In genomic region chr10:98257961-98258360, GRCh38 we compare ENCODE assay signal across 17 cellular contexts. TPM values are rescaled to one million over a fixed set of nuclear protein-coding genes. Genes with fewer than 3 reads are reported as not detected.
DNase-seq lines count a peak whose midpoint lies in the region; ATAC-seq, FAIRE-seq and TF ChIP-seq lines count a peak whose summit lies in the region.
"Had no signal": no experiment of that assay in that cellular context is flagged by ENCODE, and none has a peak within 500 bp of the region (broad histone marks: within the 10 kb centered on the region; RNA-seq: fewer than 3 reads in every experiment).

No MANE protein-coding gene starts in this region.

- H3K9me3 ChIP-seq in right atrium auricular region (no peaks in the 10 kb centered on the region), H1 (ENCODE audit: insufficient read depth in 2 of 2, low read depth in 1 of 2, low read length in 1 of 2) (no peaks in the 10 kb centered on the region), MM.1S (replicated peaks; ENCODE audit: insufficient read depth, low read length) (no peaks in the 10 kb centered on the region)

- H2BK20ac ChIP-seq in H1 (ENCODE audit: low read length) = no peak overlapping the region

- H2AFZ ChIP-seq in H1 (ENCODE audit: low read length) (no peak overlapping the region), MM.1S (ENCODE audit: low read length) (no peak overlapping the region)

- TF ChIP-seq RAD21 in H1 (IDR thresholded peaks at IDR 0.05 in 1 of 2, conservative IDR thresholded peaks at IDR 0.05 in 1 of 2; ENCODE audit: low read depth in 2 of 2, low read length in 2 of 2) = no peak

- no peak overlapping the region for H3K14ac ChIP-seq in H1 (ENCODE audit: insufficient read length)

- H3K79me2 ChIP-seq in H1 (ENCODE audit: control insufficient read depth in 1 of 2, insufficient read depth in 2 of 2, low read length in 2 of 2) (no peaks in the 10 kb centered on the region), MM.1S (ENCODE audit: low read length) (no peaks in the 10 kb centered on the region)

- no peaks in the 10 kb centered on the region for H3K4me1 ChIP-seq in right atrium auricular region
- no peaks in the 10 kb centered on the region; a peak in 1 of 7 replicates for H3K4me1 ChIP-seq in H1 (replicated peaks in 1 of 4; ENCODE audit: control insufficient read depth in 3 of 4, insufficient read depth in 4 of 4, low read length in 3 of 4)
- H3K4me1 ChIP-seq in MM.1S (ENCODE audit: low read length) = peaks cover 63% of the 10 kb centered on the region

- H3K4me3 ChIP-seq in right atrium auricular region (no peak overlapping the region), H1 (ENCODE audit: extremely low read depth in 1 of 4, insufficient read depth in 2 of 4, low read depth in 3 of 4, low read length in 4 of 4) (no peak overlapping the region), MM.1S (ENCODE audit: low read length) (no peak overlapping the region)

- no peak overlapping the region for H4K8ac ChIP-seq in H1 (ENCODE audit: extremely low read depth, insufficient read depth, low read length)

- peaks cover 0 to 2% of the 10 kb centered on the region in 2 experiments for H4K20me1 ChIP-seq in H1 (replicated peaks in 1 of 2; ENCODE audit: control insufficient read depth in 1 of 2, insufficient read depth in 2 of 2, low read length in 2 of 2)
- H4K20me1 ChIP-seq in MM.1S (ENCODE audit: insufficient read depth, low read length) = no peaks in the 10 kb centered on the region

- H3K4me2 ChIP-seq in H1 (ENCODE audit: insufficient read depth in 1 of 2, low read depth in 2 of 2, low read length in 2 of 2) (no peak overlapping the region), MM.1S (ENCODE audit: low read depth, low read length) (no peak overlapping the region)

- no peak for ATAC-seq in left cardiac atrium
- ATAC-seq in left colon = no peak
- ATAC-seq in HG02642 (IDR thresholded peaks at IDR 0.05; ENCODE audit: poor library complexity, unreplicated experiment) = no peak

- no peak for TF ChIP-seq EP300 in H1 (IDR thresholded peaks at IDR 0.05; ENCODE audit: borderline replicate concordance in 1 of 2, low read depth in 2 of 2, low read length in 2 of 2)

- H3K36me3 ChIP-seq in right atrium auricular region = no peaks in the 10 kb centered on the region
- no peaks in the 10 kb centered on the region for H3K36me3 ChIP-seq in H1 (ENCODE audit: control insufficient read depth in 2 of 4, insufficient read depth in 4 of 4, low read length in 3 of 4)
- no peaks in the 10 kb centered on the region for H3K36me3 ChIP-seq in MM.1S (replicated peaks; ENCODE audit: insufficient read depth, low read length)

- H2BK120ac ChIP-seq in H1 (replicated peaks; ENCODE audit: low read depth, low read length) = no peak overlapping the region

- no peak overlapping the region for H3K18ac ChIP-seq in H1 (ENCODE audit: extremely low read depth, low read length)

- H2BK5ac ChIP-seq in H1 (ENCODE audit: low read depth, low read length) = no peak overlapping the region

- no peak overlapping the region for H4K5ac ChIP-seq in H1 (ENCODE audit: insufficient read length, low read depth, low read length)

- TF ChIP-seq CTCF in right atrium auricular region (IDR thresholded peaks at IDR 0.05) (no peak), H1 (IDR thresholded peaks at IDR 0.05; ENCODE audit: control extremely low read depth in 1 of 3, insufficient read depth in 1 of 3, low read depth in 1 of 3, low read length in 3 of 3) (no peak), MM.1S (IDR thresholded peaks at IDR 0.05; ENCODE audit: low read length) (no peak)

- no peak overlapping the region for H3K4ac ChIP-seq in H1 (replicated peaks; ENCODE audit: insufficient read length, low read depth, low read length)

- H3K9ac ChIP-seq in H1 (replicated peaks in 1 of 4; ENCODE audit: extremely low read depth in 1 of 4, low read depth in 3 of 4, low read length in 3 of 4) = no peak overlapping the region
- H3K9ac ChIP-seq in MM.1S (ENCODE audit: low read length) = no peak overlapping the region

- no peaks in the 10 kb centered on the region for H3K9me2 ChIP-seq in MM.1S (replicated peaks; ENCODE audit: insufficient read depth, low read length)

- FAIRE-seq in H1 (lab: Jason Lieb, UNC) = no peak
- FAIRE-seq: GM12892 had no signal

- no peak overlapping the region for H3K27ac ChIP-seq in right atrium auricular region
- no peak overlapping the region for H3K27ac ChIP-seq in H1 (ENCODE audit: low read depth, low read length)
- no peak overlapping the region for H3K27ac ChIP-seq in MM.1S (ENCODE audit: low read length)

- peaks cover 21% of the 10 kb centered on the region for H3F3A ChIP-seq in MM.1S (ENCODE audit: insufficient read depth, low read length)

- TF ChIP-seq POLR2A in H1 (IDR thresholded peaks at IDR 0.05; ENCODE audit: control extremely low read depth in 1 of 2, low read depth in 2 of 2, low read length in 2 of 2) = no peak

- CTCF ChIA-PET in H1 (lab: Charles Lee; ENCODE audit: partially characterized antibody) = interaction anchor here (0.9 to 6.8 kb wide), 3 partner anchors 16 to 52 kb away, joined by 3 to 40 read pairs (median 4); no protein-coding TSS in a partner anchor

- intact Hi-C loops in left cardiac atrium (cut with DNase I) = loop anchor here in 1 of 2 donors (10.0 kb wide), 1 partner anchor 47 kb away; no protein-coding TSS in a partner anchor
- intact Hi-C loops in left colon (cut with DNase I, micrococcal nuclease) = no loop called here

- peak overlapping the region; percentile 90; the same call in 1 of the 2 replicates for H2AK5ac ChIP-seq in H1 (ENCODE audit: low read depth, low read length)

- no peak overlapping the region for H4K91ac ChIP-seq in H1 (replicated peaks; ENCODE audit: insufficient read length, low read length)

- H3K56ac ChIP-seq in H1 (replicated peaks; ENCODE audit: insufficient read length, low read depth, low read length) = no peak overlapping the region

- no peaks in the 10 kb centered on the region for H3K27me3 ChIP-seq in right atrium auricular region
- H3K27me3 ChIP-seq in H1 (replicated peaks in 1 of 4; ENCODE audit: control insufficient read depth in 3 of 4, extremely low read depth in 1 of 4, insufficient read depth in 3 of 4, low read length in 3 of 4) = no peaks in the 10 kb centered on the region
- no peaks in the 10 kb centered on the region for H3K27me3 ChIP-seq in MM.1S (replicated peaks; ENCODE audit: insufficient read depth, low read length)

- no peaks in the 10 kb centered on the region for H3K23me2 ChIP-seq in H1 (ENCODE audit: low read depth, low read length)

- WGBS in H1 (ENCODE audit: extremely low coverage in 1 of 2, insufficient coverage in 1 of 2, insufficient read length in 1 of 2, insufficient replicate concordance in 2 of 2, low coverage in 1 of 2, low lambda C conversion rate in 2 of 2, missing lambda C conversion rate in 1 of 2), 2 experiments = 94% methylated on average over 16 of the region's 16 CpGs; no CpG with 5 or more reads in 1 of the 2 experiments

- no peak overlapping the region for H2BK12ac ChIP-seq in H1 (ENCODE audit: low read depth, low read length)

- H3K79me1 ChIP-seq in H1 (ENCODE audit: low read depth, low read length) = no peaks in the 10 kb centered on the region

- POLR2A ChIA-PET in H1 (lab: Charles Lee; ENCODE audit: partially characterized antibody) = no interaction called here

- no peak overlapping the region for H2BK15ac ChIP-seq in H1 (ENCODE audit: low read length)

- DNase-seq in right atrium auricular region (ENCODE audit: low spot score) (peak; percentile 54), left cardiac atrium (no peak), H1 (ENCODE audit: low read depth in 1 of 2, low spot score in 2 of 2) (no peak), mucosa of gallbladder (ENCODE audit: low spot score) (peak; percentile 7), left colon (no peak), MM.1S (no peak)
- DNase-seq: C1 segment of cervical spinal cord; CD4-positive, CD25-positive, alpha-beta regulatory T cell; CD8-positive, alpha-beta memory T cell; COR-L47; DMS79; GDM1; GOT3; H9 had no signal

- H3K23ac ChIP-seq in H1 (ENCODE audit: insufficient read length) = no peak overlapping the region

TF ChIP-seq in H1, 55 proteins besides CTCF, POLR2A, EP300 and RAD21:
- TF ChIP-seq RFX5 (IDR thresholded peaks at IDR 0.05; ENCODE audit: borderline replicate concordance, low read depth, low read length) (no peak), SRF (IDR thresholded peaks at IDR 0.05; ENCODE audit: low read depth, low read length) (no peak), HDAC6 (IDR thresholded peaks at IDR 0.05; ENCODE audit: low read depth, low read length) (no peak), YY1 (IDR thresholded peaks at IDR 0.05; ENCODE audit: low read depth, low read length) (no peak), ATF3 (IDR thresholded peaks at IDR 0.05; ENCODE audit: insufficient read depth, low read depth, low read length) (no peak), MAX (IDR thresholded peaks at IDR 0.05) (no peak), SP1 (IDR thresholded peaks at IDR 0.05; ENCODE audit: low read depth, low read length) (no peak)
TF ChIP-seq in H1: peak in this region for 0.

RNA-seq across cellular contexts. Expression of gene LOXL4, which starts 10.0 kb away (rescaled TPM):
- 1 to 10 TPM; 1.5 to 1.6 TPM for total RNA-seq in right atrium auricular region
- under 1 TPM; 0.77 to 0.94 TPM for total RNA-seq in left cardiac atrium
- total RNA-seq in H1 (2021; fragmentation: NEBNext Ultra II Directional; extraction: Animal tissue kit (Norgen Biotek cat#: 25700)) = 0.13 and 0.42 TPM in 2 replicates
- polyA plus RNA-seq in H1 (2011; rRNA removed) = 0.27 and 0.42 TPM in 2 replicates
- 0.31 TPM for polyA plus RNA-seq in H1 (2011; cell fraction: cytosol; rRNA removed)
- polyA plus RNA-seq in H1 (2011; cell fraction: nucleus; rRNA removed) = 0.90 TPM
- 0.23 to 0.35 TPM (median 0.30 TPM) in 4 replicates for polyA plus RNA-seq in H1 (2012, experiment 1 of 2)
- polyA plus RNA-seq in H1 (2012, experiment 2 of 2) = 0.14 TPM
- polyA plus RNA-seq in H1 (2013, experiment 1 of 2) = 0.30 TPM
- polyA plus RNA-seq in H1 (2013, experiment 2 of 2) = 0.22 TPM
- polyA minus RNA-seq in H1 (2011; rRNA and poly(A)+ RNA removed) = 0.28 and 0.39 TPM in 2 replicates
- polyA minus RNA-seq in H1 (2011; cell fraction: cytosol; rRNA and poly(A)+ RNA removed) = not detected
- polyA minus RNA-seq in H1 (2011; cell fraction: nucleus; rRNA and poly(A)+ RNA removed) = not detected
- 4.9 TPM for total RNA-seq in mucosa of gallbladder
- total RNA-seq in left colon = 1 to 10 TPM in 1 of 2 donors, under 1 TPM in 1; 0.34 to 1.6 TPM
- total RNA-seq: B cell; CD4-positive, CD25-positive, alpha-beta regulatory T cell; CD8-positive, alpha-beta memory T cell had no signal

Comparison
In these comparisons a context has a peak if more than half of its experiments do, and no peak if none do; other contexts are left out.
1. DNase-seq: peak in right atrium auricular region (single experiment) and mucosa of gallbladder (single experiment); none in left cardiac atrium (single experiment), H1 (0 of 2), left colon (0 of 2) and MM.1S (single experiment).